Comparison of ENCODE assay signal across 23 cellular contexts in the genomic region with DNA sequence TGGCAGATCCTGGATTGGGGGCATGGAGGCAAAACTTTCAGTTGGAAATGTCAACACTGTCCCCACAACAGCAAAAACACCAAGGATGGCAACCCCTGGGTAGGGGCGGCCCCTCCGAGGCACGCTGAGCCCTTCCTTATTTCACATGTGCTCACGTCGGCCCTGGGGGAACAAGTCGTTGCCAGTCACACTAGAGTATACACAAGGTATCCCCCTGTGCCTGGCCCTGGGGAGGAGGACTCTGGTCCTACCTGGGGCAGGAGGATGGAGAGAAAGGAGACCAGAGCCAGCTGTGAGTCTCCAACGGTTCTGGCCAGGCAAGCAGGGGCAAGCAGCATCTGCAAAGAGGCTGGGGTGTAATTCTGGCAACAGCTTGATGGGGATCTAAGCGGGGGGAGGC.
DNase-seq lines count a peak whose midpoint lies in the region; ATAC-seq, FAIRE-seq and TF ChIP-seq lines count a peak whose summit lies in the region.
"Had no signal": no experiment of that assay in that cellular context is flagged by ENCODE, and none has a peak within 500 bp of the region (broad histone marks: within the 10 kb centered on the region; RNA-seq: fewer than 3 reads in every experiment).

No MANE protein-coding gene starts in this region.

- intact Hi-C loops in kidney (cut with DNase I): no loop called here
- intact Hi-C loops in posterior vena cava (cut with DNase I): no loop called here
- intact Hi-C loops in upper lobe of right lung (cut with DNase I): no loop called here

- no peak for TF ChIP-seq CTCF in kidney (IDR thresholded peaks at IDR 0.05; ENCODE audit: borderline replicate concordance, extremely low read depth, insufficient read depth)
- TF ChIP-seq CTCF in upper lobe of right lung (IDR thresholded peaks at IDR 0.05): no peak

- peak; percentile 44 for DNase-seq in activated effector memory CD4-positive, alpha-beta T cell treated with anti-CD3 and anti-CD28 coated beads, Interleukin-2, amount 50 U/mL, for 16 hours
- DNase-seq in activated effector memory CD4-positive, alpha-beta T cell treated with Interleukin-2 at 50 U/mL for 16 hours: no peak
- peak; percentile 25 for DNase-seq in kidney
- DNase-seq in posterior vena cava (ENCODE audit: low spot score): peak; percentile 68
- DNase-seq in upper lobe of right lung: peak; percentile 43
- no peak for DNase-seq in midbrain (lab: John Stamatoyannopoulos, UW)
- DNase-seq: 8988T; ACHN; BE2C; C1 segment of cervical spinal cord; Caco-2; Calu3; CD4-positive, alpha-beta T cell; CD8-positive, alpha-beta T cell; DMS79 treated with DMSO at 0.1 percent for 48 hours; GF-D8 had no signal

- H3K4me3 ChIP-seq in kidney (ENCODE audit: low read length in 2 of 2) (no peak overlapping the region), upper lobe of right lung (no peak overlapping the region)
- H3K4me3 ChIP-seq: BLaER1 had no signal

- H3K4me1 ChIP-seq in kidney (ENCODE audit: control insufficient read depth in 1 of 2, insufficient read depth in 1 of 2, low read depth in 1 of 2, low read length in 2 of 2) (no peaks in the 10 kb centered on the region), upper lobe of right lung (no peaks in the 10 kb centered on the region)
- H3K4me1 ChIP-seq: BE2C, BLaER1, Caco-2 had no signal

- no peak overlapping the region for H3K27ac ChIP-seq in kidney (ENCODE audit: low read depth in 2 of 2, low read length in 2 of 2)
- no peak overlapping the region for H3K27ac ChIP-seq in upper lobe of right lung
- H3K27ac ChIP-seq: BLaER1 had no signal

- no peaks in the 10 kb centered on the region for H3K9me3 ChIP-seq in kidney (ENCODE audit: control insufficient read depth in 1 of 2, low read length in 2 of 2)
- no peaks in the 10 kb centered on the region for H3K9me3 ChIP-seq in upper lobe of right lung
- H3K9me3 ChIP-seq: BE2C, BLaER1, Caco-2 had no signal

- ATAC-seq in upper lobe of right lung (no peak), GM19023 (IDR thresholded peaks at IDR 0.05; ENCODE audit: unreplicated experiment) (no peak), HG03135 (IDR thresholded peaks at IDR 0.05; ENCODE audit: unreplicated experiment) (no peak)
- ATAC-seq: CD8-positive, alpha-beta T cell had no signal

- no peak for FAIRE-seq in kidney (lab: Jason Lieb, UNC)
- FAIRE-seq: A204.1, D721Med, G401.6, GM12891 had no signal

- H3K36me3 ChIP-seq in kidney (ENCODE audit: control insufficient read depth in 1 of 2, insufficient read depth in 2 of 2, low read length in 2 of 2) (no peaks in the 10 kb centered on the region), upper lobe of right lung (no peaks in the 10 kb centered on the region)
- H3K36me3 ChIP-seq: BE2C, BLaER1 had no signal

- H3K9ac ChIP-seq in kidney (ENCODE audit: low read length in 2 of 2): no peak overlapping the region
- H3K9ac ChIP-seq: BLaER1 had no signal

- no peaks in the 10 kb centered on the region for H3K27me3 ChIP-seq in upper lobe of right lung
- H3K27me3 ChIP-seq: BE2C, BLaER1 had no signal

Comparison
In these comparisons a context has a peak if more than half of its experiments do, and no peak if none do; other contexts are left out.
1. DNase-seq: peak in activated effector memory CD4-positive, alpha-beta T cell treated with anti-CD3 and anti-CD28 coated beads, Interleukin-2, amount 50 U/mL, for 16 hours (single experiment), kidney (single experiment), posterior vena cava (single experiment) and upper lobe of right lung (single experiment); none in activated effector memory CD4-positive, alpha-beta T cell treated with Interleukin-2 at 50 U/mL for 16 hours (single experiment) and midbrain (single experiment).